Comparison of ENCODE assay signal across 22 cellular contexts in genomic region chr17:49384962-49385361, GRCh38.
"Had no signal": no experiment of that assay in that cellular context is flagged by ENCODE, and none has a peak within 500 bp of the region (broad histone marks: within the 10 kb centered on the region; RNA-seq: fewer than 3 reads in every experiment).

No MANE protein-coding gene starts in this region.

- H3K4me1 ChIP-seq: gastrocnemius medialis had no signal

- H3K27me3 ChIP-seq: gastrocnemius medialis, left lung, ovary, tibial nerve, upper lobe of left lung had no signal

- H3K27ac ChIP-seq: epithelial cell of prostate, gastrocnemius medialis, left lung, ovary, thoracic aorta, tibial nerve, upper lobe of left lung had no signal

- DNase-seq: effector CD8-positive, alpha-beta T cell; endodermal cell; foreskin fibroblast; gastrocnemius medialis; kidney; left lung; mesendoderm; naive thymus-derived CD8-positive, alpha-beta T cell; nephron progenitor cell; nucleus accumbens; ovary; stimulated activated CD4-positive, alpha-beta T cell treated with anti-CD3 and anti-CD28 coated beads, Interleukin-2, amount 100 ng/mL, for 24 hours; stimulated activated CD4-positive, alpha-beta T cell treated with anti-CD3 and anti-CD28 coated beads, Interleukin-4, amount 100 ng/mL, for 4 hours; stimulated activated naive B cell treated with anti-CD40 and anti-IgM and Interleukin-4, amounts not matched to agents 10 μg/mL and 1 μg/mL and 100 μg/mL, for 72 hours; upper lobe of left lung had no signal

- FAIRE-seq: colon, kidney, urothelium cell line had no signal

- H3K9me3 ChIP-seq: gastrocnemius medialis, left lung, ovary, thoracic aorta, tibial nerve, upper lobe of left lung had no signal

- ATAC-seq: esophagus mucosa; gastrocnemius medialis; left lung; naive thymus-derived CD8-positive, alpha-beta T cell; sciatic nerve; stimulated activated naive B cell treated with anti-CD40 and anti-IgM and Interleukin-4, amounts not matched to agents 10 μg/mL and 1 μg/mL and 100 μg/mL, for 72 hours had no signal

- H3K4me3 ChIP-seq: gastrocnemius medialis, left lung, ovary, thoracic aorta, tibial nerve, upper lobe of left lung had no signal

- H3K36me3 ChIP-seq: gastrocnemius medialis, left lung, ovary, thoracic aorta, tibial nerve, upper lobe of left lung had no signal
